Comparison of ENCODE assay signal across 18 cellular contexts in the genomic region with DNA sequence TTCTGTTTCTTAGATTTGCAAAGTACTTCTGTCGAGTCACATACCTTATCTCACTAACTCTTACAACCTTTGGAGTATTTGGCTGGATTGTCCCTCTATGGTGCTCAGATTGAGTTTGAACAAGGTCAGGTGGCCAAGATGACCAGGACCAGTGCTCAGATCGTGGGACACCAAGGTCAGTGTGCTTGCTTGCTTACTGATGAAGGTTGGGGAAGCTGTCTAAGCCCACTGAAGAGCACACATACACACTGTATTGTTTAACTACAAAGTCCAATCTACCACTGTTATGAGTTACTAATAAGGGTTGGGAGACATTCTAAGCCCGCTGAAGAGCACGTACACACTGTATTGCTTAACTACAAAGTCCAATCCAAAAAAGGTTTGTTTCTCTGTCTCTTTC. TPM values are rescaled to one million over a fixed set of nuclear protein-coding genes. Genes with fewer than 3 reads are reported as not detected.
DNase-seq lines count a peak whose midpoint lies in the region; ATAC-seq, FAIRE-seq and TF ChIP-seq lines count a peak whose summit lies in the region.
"Had no signal": no experiment of that assay in that cellular context is flagged by ENCODE, and none has a peak within 500 bp of the region (broad histone marks: within the 10 kb centered on the region; RNA-seq: fewer than 3 reads in every experiment).

No MANE protein-coding gene starts in this region.

- no peaks in the 10 kb centered on the region for H3K27me3 ChIP-seq in small intestine (ENCODE audit: control insufficient read depth in 2 of 2, insufficient read depth in 2 of 2, low read length in 2 of 2)

- H3K4me1 ChIP-seq in small intestine (ENCODE audit: control insufficient read depth in 2 of 2, insufficient read depth in 1 of 2, low read depth in 1 of 2, low read length in 1 of 2) = no peaks in the 10 kb centered on the region

- no peak overlapping the region for H3K4me3 ChIP-seq in small intestine (ENCODE audit: low read depth in 1 of 2, low read length in 2 of 2)
- H3K4me3 ChIP-seq: BLaER1 treated with 17β-estradiol and CSF1 and Interleukin-3, amounts not matched to agents 10 nM and 100 nM had no signal

- no peak for TF ChIP-seq POLR2A in GM12891 (IDR thresholded peaks at IDR 0.05; ENCODE audit: low read depth, low read length)

- H3K9me3 ChIP-seq in small intestine (ENCODE audit: control insufficient read depth, low read depth) = no peaks in the 10 kb centered on the region

- 63 to 85% (median 72%) methylated on average over 4 of the region's 4 CpGs for WGBS in small intestine, 3 donors

- H3K27ac ChIP-seq in small intestine (ENCODE audit: low read depth in 1 of 2, low read length in 1 of 2) = no peak overlapping the region
- H3K27ac ChIP-seq: BLaER1 treated with 17β-estradiol and CSF1 and Interleukin-3, amounts not matched to agents 10 nM and 100 nM had no signal

- DNase-seq in GM12891 (ENCODE audit: insufficient read length, low spot score) = no peak
- DNase-seq in HTR-8/SVneo (ENCODE audit: insufficient read length, low spot score) = no peak
- peak; percentile 58 for DNase-seq in left lobe of liver (ENCODE audit: low spot score)
- peak; percentile 5 for DNase-seq in small intestine
- no peak for DNase-seq in NCI-H748 (lab: John Stamatoyannopoulos, UW; ENCODE audit: unreplicated experiment)
- DNase-seq in dedifferentiated amniotic fluid mesenchymal stem cell (ENCODE audit: extremely low spot score) = no peak
- no peak for DNase-seq in NCI-H1417 (lab: John Stamatoyannopoulos, UW)
- DNase-seq: CD4-positive, CD25-positive, alpha-beta regulatory T cell; CD8-positive, alpha-beta memory T cell; COR-L47; GOT3; H7; KG1 had no signal

- peak; percentile 94 for ATAC-seq in left lobe of liver

- FAIRE-seq in GM12891 (lab: Jason Lieb, UNC) (peak; percentile 31), HTR-8/SVneo (lab: Jason Lieb, UNC) (peak; percentile 76), small intestine (lab: Jason Lieb, UNC) (no peak)
- FAIRE-seq: D721Med, G401.6, GM12892, GM18507 had no signal

- peaks cover 0 to 3% of the 10 kb centered on the region in 2 donors for H3K36me3 ChIP-seq in small intestine (ENCODE audit: control insufficient read depth in 2 of 2, insufficient read depth in 2 of 2, low read length in 2 of 2)

TF ChIP-seq in GM12891, 5 proteins besides CTCF, POLR2A, EP300 and RAD21:
- TF ChIP-seq POU2F2 (IDR thresholded peaks at IDR 0.05; ENCODE audit: low read depth, low read length) (no peak), POLR2AphosphoS5 (IDR thresholded peaks at IDR 0.05; ENCODE audit: low read depth, low read length) (no peak), PAX5 (IDR thresholded peaks at IDR 0.05; ENCODE audit: insufficient read depth, low read length, severe bottlenecking) (no peak), SPI1 (IDR thresholded peaks at IDR 0.05; ENCODE audit: low read depth, low read length) (no peak), TAF1 (IDR thresholded peaks at IDR 0.05; ENCODE audit: low read depth, low read length) (no peak)

RNA-seq across cellular contexts. Expression of a gene that starts 53.7 kb away (rescaled TPM):
- polyA plus RNA-seq in GM12891 (2012; ENCODE audit: low read depth, missing spikeins) = 8.4 TPM
- 21.2 TPM for total RNA-seq in left lobe of liver
- 1 to 10 TPM; 5.4 to 8.3 (median 7.4) TPM for polyA plus RNA-seq in small intestine

Comparison
In these comparisons a context has a peak if more than half of its experiments do, and no peak if none do; other contexts are left out.
1. DNase-seq: peak in left lobe of liver (single experiment) and small intestine (single experiment); none in GM12891 (single experiment), HTR-8/SVneo (single experiment), NCI-H748 (single experiment), dedifferentiated amniotic fluid mesenchymal stem cell (single experiment) and NCI-H1417 (0 of 3).